Comparison of ENCODE assay signal across 1 cellular context in the genomic region with DNA sequence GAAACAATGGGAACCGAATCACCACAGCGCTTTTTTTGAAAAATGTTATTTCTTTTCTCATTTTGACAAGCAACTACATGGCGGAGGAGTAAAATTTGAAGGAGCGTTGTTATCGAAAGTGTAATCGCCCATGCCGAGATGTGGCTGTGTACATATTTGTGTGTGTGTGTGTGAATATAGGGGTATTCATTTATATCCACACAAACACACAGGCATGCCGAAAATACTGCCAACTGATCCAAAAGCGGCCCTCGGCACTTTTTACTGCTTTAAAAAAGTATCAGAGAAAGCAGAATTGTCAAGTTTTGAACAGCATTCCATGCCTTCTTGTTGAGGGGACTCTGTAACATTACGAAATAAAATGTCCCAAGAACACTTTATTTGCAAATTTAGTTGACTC.
TF ChIP-seq lines count a peak whose summit lies in the region.

No MANE protein-coding gene starts in this region.

TF ChIP-seq in WTC11, 78 proteins besides CTCF, POLR2A, EP300 and RAD21 (continued from another document):
- TF ChIP-seq MYBL2 (CRISPR knock-in tag; IDR thresholded peaks at IDR 0.05): no peak
- no peak for TF ChIP-seq GTF2I (CRISPR knock-in tag; conservative IDR thresholded peaks at IDR 0.05)
- TF ChIP-seq, protein P1, sequence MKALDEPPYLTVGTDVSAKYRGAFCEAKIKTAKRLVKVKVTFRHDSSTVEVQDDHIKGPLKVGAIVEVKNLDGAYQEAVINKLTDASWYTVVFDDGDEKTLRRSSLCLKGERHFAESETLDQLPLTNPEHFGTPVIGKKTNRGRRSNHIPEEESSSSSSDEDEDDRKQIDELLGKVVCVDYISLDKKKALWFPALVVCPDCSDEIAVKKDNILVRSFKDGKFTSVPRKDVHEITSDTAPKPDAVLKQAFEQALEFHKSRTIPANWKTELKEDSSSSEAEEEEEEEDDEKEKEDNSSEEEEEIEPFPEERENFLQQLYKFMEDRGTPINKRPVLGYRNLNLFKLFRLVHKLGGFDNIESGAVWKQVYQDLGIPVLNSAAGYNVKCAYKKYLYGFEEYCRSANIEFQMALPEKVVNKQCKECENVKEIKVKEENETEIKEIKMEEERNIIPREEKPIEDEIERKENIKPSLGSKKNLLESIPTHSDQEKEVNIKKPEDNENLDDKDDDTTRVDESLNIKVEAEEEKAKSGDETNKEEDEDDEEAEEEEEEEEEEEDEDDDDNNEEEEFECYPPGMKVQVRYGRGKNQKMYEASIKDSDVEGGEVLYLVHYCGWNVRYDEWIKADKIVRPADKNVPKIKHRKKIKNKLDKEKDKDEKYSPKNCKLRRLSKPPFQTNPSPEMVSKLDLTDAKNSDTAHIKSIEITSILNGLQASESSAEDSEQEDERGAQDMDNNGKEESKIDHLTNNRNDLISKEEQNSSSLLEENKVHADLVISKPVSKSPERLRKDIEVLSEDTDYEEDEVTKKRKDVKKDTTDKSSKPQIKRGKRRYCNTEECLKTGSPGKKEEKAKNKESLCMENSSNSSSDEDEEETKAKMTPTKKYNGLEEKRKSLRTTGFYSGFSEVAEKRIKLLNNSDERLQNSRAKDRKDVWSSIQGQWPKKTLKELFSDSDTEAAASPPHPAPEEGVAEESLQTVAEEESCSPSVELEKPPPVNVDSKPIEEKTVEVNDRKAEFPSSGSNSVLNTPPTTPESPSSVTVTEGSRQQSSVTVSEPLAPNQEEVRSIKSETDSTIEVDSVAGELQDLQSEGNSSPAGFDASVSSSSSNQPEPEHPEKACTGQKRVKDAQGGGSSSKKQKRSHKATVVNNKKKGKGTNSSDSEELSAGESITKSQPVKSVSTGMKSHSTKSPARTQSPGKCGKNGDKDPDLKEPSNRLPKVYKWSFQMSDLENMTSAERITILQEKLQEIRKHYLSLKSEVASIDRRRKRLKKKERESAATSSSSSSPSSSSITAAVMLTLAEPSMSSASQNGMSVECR (CRISPR knock-in tag; IDR thresholded peaks at IDR 0.05; ENCODE audit: borderline replicate concordance): no peak
- TF ChIP-seq, protein P2, sequence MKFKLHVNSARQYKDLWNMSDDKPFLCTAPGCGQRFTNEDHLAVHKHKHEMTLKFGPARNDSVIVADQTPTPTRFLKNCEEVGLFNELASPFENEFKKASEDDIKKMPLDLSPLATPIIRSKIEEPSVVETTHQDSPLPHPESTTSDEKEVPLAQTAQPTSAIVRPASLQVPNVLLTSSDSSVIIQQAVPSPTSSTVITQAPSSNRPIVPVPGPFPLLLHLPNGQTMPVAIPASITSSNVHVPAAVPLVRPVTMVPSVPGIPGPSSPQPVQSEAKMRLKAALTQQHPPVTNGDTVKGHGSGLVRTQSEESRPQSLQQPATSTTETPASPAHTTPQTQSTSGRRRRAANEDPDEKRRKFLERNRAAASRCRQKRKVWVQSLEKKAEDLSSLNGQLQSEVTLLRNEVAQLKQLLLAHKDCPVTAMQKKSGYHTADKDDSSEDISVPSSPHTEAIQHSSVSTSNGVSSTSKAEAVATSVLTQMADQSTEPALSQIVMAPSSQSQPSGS (CRISPR knock-in tag; IDR thresholded peaks at IDR 0.05; ENCODE audit: borderline replicate concordance, low read depth): no peak
- TF ChIP-seq NR3C1 (CRISPR knock-in tag; conservative IDR thresholded peaks at IDR 0.05; ENCODE audit: low read depth): no peak
- TF ChIP-seq, protein P3, sequence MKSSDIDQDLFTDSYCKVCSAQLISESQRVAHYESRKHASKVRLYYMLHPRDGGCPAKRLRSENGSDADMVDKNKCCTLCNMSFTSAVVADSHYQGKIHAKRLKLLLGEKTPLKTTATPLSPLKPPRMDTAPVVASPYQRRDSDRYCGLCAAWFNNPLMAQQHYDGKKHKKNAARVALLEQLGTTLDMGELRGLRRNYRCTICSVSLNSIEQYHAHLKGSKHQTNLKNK (CRISPR knock-in tag; IDR thresholded peaks at IDR 0.05): no peak
